In genomic region chr11:89456681-89457080, GRCh38 we compare ENCODE assay signal across 1 cellular context.
TF ChIP-seq lines count a peak whose summit lies in the region.

No MANE protein-coding gene starts in this region.

TF ChIP-seq in H1, 55 proteins besides CTCF, POLR2A, EP300 and RAD21:
- no peak for TF ChIP-seq YY1 (IDR thresholded peaks at IDR 0.05; ENCODE audit: low read depth, low read length)
- TF ChIP-seq POLR2AphosphoS5 (IDR thresholded peaks at IDR 0.05; ENCODE audit: low read depth, low read length): no peak
- TF ChIP-seq SP1 (IDR thresholded peaks at IDR 0.05; ENCODE audit: low read depth, low read length): no peak
- TF ChIP-seq POU5F1 (IDR thresholded peaks at IDR 0.05; ENCODE audit: low read depth, low read length): no peak
- TF ChIP-seq CEBPB (IDR thresholded peaks at IDR 0.05; ENCODE audit: low read depth, low read length): no peak
- no peak for TF ChIP-seq JUND (IDR thresholded peaks at IDR 0.05; ENCODE audit: low read length)
- TF ChIP-seq ASH2L (IDR thresholded peaks at IDR 0.05; ENCODE audit: low read length): no peak
- TF ChIP-seq SAP30 (IDR thresholded peaks at IDR 0.05; ENCODE audit: insufficient read depth, insufficient replicate concordance, low read length): no peak
- TF ChIP-seq NRF1 (IDR thresholded peaks at IDR 0.05; ENCODE audit: low read depth, low read length): no peak
